In genomic region chr15:55846108-55846707, GRCh38 we compare ENCODE assay signal across 8 cellular contexts.
DNase-seq lines count a peak whose midpoint lies in the region; ATAC-seq and TF ChIP-seq lines count a peak whose summit lies in the region.

No MANE protein-coding gene starts in this region.

- no peaks in the 10 kb centered on the region for H3F3A ChIP-seq in Loucy (ENCODE audit: low read depth)

- ATAC-seq in GM21526 (IDR thresholded peaks at IDR 0.05; ENCODE audit: low FRiP score, unreplicated experiment): peak; percentile 66
- peak; percentile 40 for ATAC-seq in central memory CD8-positive, alpha-beta T cell (replicated peaks; ENCODE audit: extremely low read depth, poor library complexity, severe bottlenecking)
- ATAC-seq in left colon: peak; percentile 62
- ATAC-seq in stimulated activated naive CD8-positive, alpha-beta T cell treated with anti-CD3 and anti-CD28 coated beads, Interleukin-15, Interleukin-2, amounts not matched to agents 100 U/mL and 50 U/mL, for 24 hours: no peak

- H3K27me3 Mint-ChIP-seq in central memory CD8-positive, alpha-beta T cell: no peaks in the 10 kb centered on the region

- peak; percentile 37 for DNase-seq in NCI-H2029 (lab: John Stamatoyannopoulos, UW)
- no peak for DNase-seq in NCI-H2029 treated with DMSO at 0.1 percent for 48 hours (lab: John Stamatoyannopoulos, UW)
- peak; percentile 34 for DNase-seq in SHP77 treated with DMSO at 0.1 percent for 48 hours (lab: John Stamatoyannopoulos, UW)
- peak in 1 of 2 donors; percentile 40 for DNase-seq in central memory CD8-positive, alpha-beta T cell (ENCODE audit: low spot score in 2 of 2)
- peak in 1 of 2 donors; percentile 9 for DNase-seq in left colon
- DNase-seq in stimulated activated naive CD8-positive, alpha-beta T cell treated with anti-CD3 and anti-CD28 coated beads, Interleukin-15, Interleukin-2, amounts not matched to agents 100 U/mL and 50 U/mL, for 24 hours: peak; percentile 17

- no peaks in the 10 kb centered on the region for H3K79me2 ChIP-seq in Loucy (ENCODE audit: insufficient read depth, low read length)

- peaks cover 2% of the 10 kb centered on the region for H3K36me3 Mint-ChIP-seq in central memory CD8-positive, alpha-beta T cell (ENCODE audit: insufficient read depth)

- no peak overlapping the region for H3K4me3 ChIP-seq in Loucy (ENCODE audit: low read length, poor library complexity, severe bottlenecking)

- no peaks in the 10 kb centered on the region for H3K4me1 Mint-ChIP-seq in central memory CD8-positive, alpha-beta T cell

- H3K4me3 Mint-ChIP-seq in central memory CD8-positive, alpha-beta T cell: no peak overlapping the region

- H3K9ac ChIP-seq in Loucy (ENCODE audit: low read depth, low read length, poor library complexity, severe bottlenecking): no peak overlapping the region

- no peak overlapping the region for H2AFZ ChIP-seq in Loucy (ENCODE audit: low read length)

- no peaks in the 10 kb centered on the region for H4K20me1 ChIP-seq in Loucy (ENCODE audit: insufficient read depth, low read length, poor library complexity, severe bottlenecking)

- H3K9me3 ChIP-seq in Loucy (ENCODE audit: insufficient read depth, low read depth, low read length): peaks cover 4% of the 10 kb centered on the region; the same call in 1 of the 2 replicates

- no peaks in the 10 kb centered on the region for H3K4me1 ChIP-seq in Loucy (ENCODE audit: insufficient read depth, low read length, poor library complexity, severe bottlenecking)

- H3K4me2 ChIP-seq in Loucy (ENCODE audit: low read depth, low read length, poor library complexity, severe bottlenecking): no peak overlapping the region

- intact Hi-C loops in left colon (cut with DNase I, micrococcal nuclease): loop anchor here in 1 of 2 donors (5.0 kb wide), 1 partner anchor 194 kb away; no protein-coding TSS in a partner anchor

- H3K27me3 ChIP-seq in Loucy (ENCODE audit: insufficient read depth, low read length, poor library complexity, severe bottlenecking): no peaks in the 10 kb centered on the region

- no peak overlapping the region for H3K27ac Mint-ChIP-seq in central memory CD8-positive, alpha-beta T cell (ENCODE audit: low read depth)

- H3K9me3 Mint-ChIP-seq in central memory CD8-positive, alpha-beta T cell: no peaks in the 10 kb centered on the region

- peak; percentile 93 for TF ChIP-seq CTCF in Loucy (conservative IDR thresholded peaks at IDR 0.05; ENCODE audit: low read length)

- H3K36me3 ChIP-seq in Loucy (ENCODE audit: insufficient read depth, low read length): peaks cover 11% of the 10 kb centered on the region; the same call in 1 of the 2 replicates

- H3K9me2 ChIP-seq in Loucy (replicated peaks; ENCODE audit: low read depth, low read length): no peaks in the 10 kb centered on the region
